ENCODE assay signal across 23 cellular contexts in genomic region chr7:20858913-20859312, GRCh38.
DNase-seq lines count a peak whose midpoint lies in the region; ATAC-seq and TF ChIP-seq lines count a peak whose summit lies in the region.
"Had no signal": no experiment of that assay in that cellular context is flagged by ENCODE, and none has a peak within 500 bp of the region (broad histone marks: within the 10 kb centered on the region; RNA-seq: fewer than 3 reads in every experiment).

No MANE protein-coding gene starts in this region.

- DNase-seq in LNCaP clone FGC (ENCODE audit: low read depth) = peak; percentile 33
- DNase-seq in adrenal gland = peak in 5 of 7 donors; percentile 10 to 53 (median 23)
- DNase-seq in medulla oblongata (ENCODE audit: extremely low spot score) = peak; percentile 84
- peak; percentile 19 for DNase-seq in putamen (ENCODE audit: low spot score)
- no peak for DNase-seq in AG20443 (ENCODE audit: low spot score)
- DNase-seq in T-helper 17 cell = no peak
- DNase-seq: ACHN; Caco-2; CD4-positive, CD25-positive, alpha-beta regulatory T cell; DMS153; GM23248; HCEC 1CT; Kasumi-1; NCI-H1417; NCI-H187 treated with DMSO at 0.1 percent for 48 hours; NCI-H2171; NCI-H510A; NCI-H774; PC-9; SJCRH30 had no signal

- no peaks in the 10 kb centered on the region for H3K4me1 Mint-ChIP-seq in T-helper 17 cell
- H3K4me1 Mint-ChIP-seq: B cell; CD4-positive, CD25-positive, alpha-beta regulatory T cell; IgD-negative memory B cell had no signal

- H3K4me3 ChIP-seq in LNCaP clone FGC (ENCODE audit: low read depth, low read length) = no peak overlapping the region
- no peak overlapping the region for H3K4me3 ChIP-seq in adrenal gland
- H3K4me3 ChIP-seq: GM23248, PC-9, SJCRH30 had no signal

- WGBS in adrenal gland, 4 donors = 34 to 56% (median 49%) methylated on average over 3 of the region's 3 CpGs

- H3K4me3 Mint-ChIP-seq in T-helper 17 cell = no peak overlapping the region
- H3K4me3 Mint-ChIP-seq: B cell; CD4-positive, CD25-positive, alpha-beta regulatory T cell; IgD-negative memory B cell had no signal

- intact Hi-C loops in adrenal gland (cut with DNase I) = no loop called here

- ATAC-seq in GM21737 (IDR thresholded peaks at IDR 0.05; ENCODE audit: unreplicated experiment) (no peak), T-helper 17 cell (no peak)

- no peaks in the 10 kb centered on the region for H3K36me3 Mint-ChIP-seq in T-helper 17 cell (ENCODE audit: low read depth)
- H3K36me3 Mint-ChIP-seq: CD4-positive, CD25-positive, alpha-beta regulatory T cell; IgD-negative memory B cell had no signal

- no peak overlapping the region for H3K27ac ChIP-seq in adrenal gland
- H3K27ac ChIP-seq: GM23248, PC-9, SJCRH30 had no signal

- no peaks in the 10 kb centered on the region for H3K4me1 ChIP-seq in adrenal gland (replicated peaks in 1 of 2)
- H3K4me1 ChIP-seq: Caco-2, SJCRH30 had no signal

- no peak for TF ChIP-seq POLR2A in adrenal gland (IDR thresholded peaks at IDR 0.05)

- H3K36me3 ChIP-seq in adrenal gland (replicated peaks in 1 of 2) = no peaks in the 10 kb centered on the region
- H3K36me3 ChIP-seq: SJCRH30 had no signal

- H3K27me3 ChIP-seq in adrenal gland = no peaks in the 10 kb centered on the region
- H3K27me3 ChIP-seq: SJCRH30 had no signal

- no peak for TF ChIP-seq CTCF in LNCaP clone FGC (IDR thresholded peaks at IDR 0.05; ENCODE audit: control insufficient read depth, extremely low read depth, insufficient read depth)
- TF ChIP-seq CTCF in adrenal gland (IDR thresholded peaks at IDR 0.05) = no peak

- no peak overlapping the region for H3K27ac Mint-ChIP-seq in T-helper 17 cell
- H3K27ac Mint-ChIP-seq: B cell; CD4-positive, CD25-positive, alpha-beta regulatory T cell; IgD-negative memory B cell had no signal

- no peaks in the 10 kb centered on the region for H3K27me3 Mint-ChIP-seq in T-helper 17 cell
- H3K27me3 Mint-ChIP-seq: B cell; CD4-positive, CD25-positive, alpha-beta regulatory T cell; IgD-negative memory B cell had no signal

- no peaks in the 10 kb centered on the region for H3K9me3 ChIP-seq in adrenal gland (replicated peaks in 1 of 3)
- H3K9me3 ChIP-seq in T-helper 17 cell (ENCODE audit: control insufficient read depth, low read length, poor library complexity, severe bottlenecking) = no peaks in the 10 kb centered on the region
- H3K9me3 ChIP-seq: Caco-2, SJCRH30 had no signal

Comparison
In these comparisons a context has a peak if more than half of its experiments do, and no peak if none do; other contexts are left out.
1. DNase-seq: peak in LNCaP clone FGC (single experiment), adrenal gland (5 of 7), medulla oblongata (single experiment) and putamen (single experiment); none in AG20443 (single experiment) and T-helper 17 cell (0 of 3).